Comparison of ENCODE assay signal across 1 cellular context in the genomic region with DNA sequence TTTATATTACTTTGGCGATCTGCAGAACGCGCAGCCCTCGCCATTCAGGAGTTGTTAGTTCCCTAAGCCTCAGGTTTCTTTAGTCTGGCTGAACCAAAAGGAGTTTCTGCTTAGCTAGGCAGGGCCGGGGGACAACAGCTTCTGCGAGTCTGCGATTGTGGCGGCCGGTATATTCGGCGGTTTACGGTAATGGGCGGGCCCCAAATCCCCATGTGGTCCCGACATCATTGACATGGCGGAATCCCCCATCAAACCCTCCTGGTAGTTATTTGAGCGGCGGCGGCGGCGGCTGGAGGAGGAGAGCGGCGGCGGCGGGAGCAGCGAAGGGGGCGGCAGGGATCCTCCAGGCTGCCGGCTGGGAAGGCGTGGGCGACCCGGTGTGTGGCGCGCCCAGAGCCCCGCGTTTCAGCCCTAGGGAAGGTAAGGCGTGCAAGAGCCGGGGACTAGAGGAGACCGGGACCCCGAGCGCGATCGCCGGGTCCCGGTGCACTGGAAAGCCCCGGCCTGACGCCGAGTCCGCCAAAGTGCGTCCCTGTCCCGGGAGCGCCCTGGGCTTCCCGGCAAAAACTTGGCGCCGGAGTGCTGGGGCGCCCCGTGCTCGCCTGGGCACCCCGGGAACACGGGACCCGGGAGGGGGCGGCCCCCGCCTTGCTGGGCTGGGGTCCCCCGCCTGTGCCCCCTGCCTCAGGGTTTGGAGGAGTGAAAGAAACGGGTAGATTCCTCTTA.
TF ChIP-seq lines count a peak whose summit lies in the region.

A gene (plus strand): TSS at position 227 of the 726 bp plus-strand sequence. CDS start 72,902 bp downstream, outside the sequence.

TF ChIP-seq in HepG2, 621 proteins besides CTCF, POLR2A, EP300 and RAD21 (continued from another document and continues in another):
- TF ChIP-seq NRL (CRISPR knock-in tag; IDR thresholded peaks at IDR 0.05; ENCODE audit: borderline replicate concordance) (no peak; the same call in 1 of the 2 replicates), ZNF251 (CRISPR knock-in tag; IDR thresholded peaks at IDR 0.05) (no peak), NR2F2 (IDR thresholded peaks at IDR 0.05; ENCODE audit: borderline replicate concordance, low read depth) (peak; percentile 69; the same call in 1 of the 2 replicates), ZIK1 (CRISPR knock-in tag; IDR thresholded peaks at IDR 0.05; ENCODE audit: borderline replicate concordance, low read depth) (no peak), ZNF232 (CRISPR knock-in tag; IDR thresholded peaks at IDR 0.05; ENCODE audit: borderline replicate concordance) (no peak), SMC3 (IDR thresholded peaks at IDR 0.05; ENCODE audit: low read length) (peak; percentile 44; the same call in 1 of the 2 replicates), CEBPB (IDR thresholded peaks at IDR 0.05; ENCODE audit: borderline replicate concordance, low read depth, low read length) (no peak), KDM6A (CRISPR knock-in tag; IDR thresholded peaks at IDR 0.05; ENCODE audit: low read depth) (no peak), ZNF274 (CRISPR knock-in tag; IDR thresholded peaks at IDR 0.05) (peak; percentile 77; the same call in 1 of the 2 replicates), MAF1 (CRISPR knock-in tag; IDR thresholded peaks at IDR 0.05; ENCODE audit: borderline replicate concordance) (no peak; the same call in 1 of the 2 replicates), CENPT (CRISPR knock-in tag; IDR thresholded peaks at IDR 0.05; ENCODE audit: low read depth) (no peak), ZNF3 (CRISPR knock-in tag; IDR thresholded peaks at IDR 0.05) (no peak), CREB1 (IDR thresholded peaks at IDR 0.05) (no peak), CREB1 (CRISPR knock-in tag; IDR thresholded peaks at IDR 0.05) (peak; percentile 68), SP1 (IDR thresholded peaks at IDR 0.05) (no peak), SP1 (CRISPR knock-in tag; IDR thresholded peaks at IDR 0.05) (peak; percentile 93), SMYD3 (CRISPR knock-in tag; IDR thresholded peaks at IDR 0.05) (0 out of 2 replicates have a peak, but pooled peaks have one; percentile 65), ZNF20 (CRISPR knock-in tag; IDR thresholded peaks at IDR 0.05) (no peak), RXRA (CRISPR knock-in tag; IDR thresholded peaks at IDR 0.05) (peak; percentile 12; the same call in 1 of the 2 replicates), MEIS2 (CRISPR knock-in tag; IDR thresholded peaks at IDR 0.05) (peak; percentile 85), ZNF556 (CRISPR knock-in tag; IDR thresholded peaks at IDR 0.05; ENCODE audit: borderline replicate concordance) (no peak), MED1 (CRISPR knock-in tag; IDR thresholded peaks at IDR 0.05) (peak; percentile 95), ZBTB42 (CRISPR knock-in tag; IDR thresholded peaks at IDR 0.05) (peak; percentile 86; the same call in 1 of the 2 replicates), ZNF7 (CRISPR knock-in tag; IDR thresholded peaks at IDR 0.05) (no peak), ZNF121 (CRISPR knock-in tag; IDR thresholded peaks at IDR 0.05) (peak; percentile 53; the same call in 1 of the 2 replicates), HMG20B (CRISPR knock-in tag; conservative IDR thresholded peaks at IDR 0.05) (no peak), ZNF382 (CRISPR knock-in tag; IDR thresholded peaks at IDR 0.05; ENCODE audit: borderline replicate concordance) (no peak), ZNF607 (CRISPR knock-in tag; IDR thresholded peaks at IDR 0.05; ENCODE audit: borderline replicate concordance) (no peak; the same call in none of the 2 replicates), JUN (CRISPR knock-in tag; IDR thresholded peaks at IDR 0.05) (no peak), EZH2 (conservative IDR thresholded peaks at IDR 0.05; ENCODE audit: low read depth, low read length) (no peak), ZNF451 (CRISPR knock-in tag; IDR thresholded peaks at IDR 0.05) (no peak), PHF5A (CRISPR knock-in tag; IDR thresholded peaks at IDR 0.05; ENCODE audit: low read depth, unreplicated experiment) (no peak), PCBP2 (optimal IDR thresholded peaks at IDR 0.05; ENCODE audit: low read depth, low read length, poor library complexity, severe bottlenecking) (no peak), ZNF747 (CRISPR knock-in tag; IDR thresholded peaks at IDR 0.05; ENCODE audit: borderline replicate concordance) (peak; percentile 39; the same call in 1 of the 2 replicates), ZNF260 (CRISPR knock-in tag; IDR thresholded peaks at IDR 0.05; ENCODE audit: borderline replicate concordance, low read depth) (no peak), EED (CRISPR knock-in tag; IDR thresholded peaks at IDR 0.05) (peak; percentile 82), ZNF775 (CRISPR knock-in tag; IDR thresholded peaks at IDR 0.05; ENCODE audit: borderline replicate concordance) (no peak), SPEN (CRISPR knock-in tag; IDR thresholded peaks at IDR 0.05; ENCODE audit: low read depth) (peak; percentile 43; the same call in 1 of the 2 replicates), NFIB (CRISPR knock-in tag; IDR thresholded peaks at IDR 0.05; ENCODE audit: borderline replicate concordance) (no peak)
- TF ChIP-seq, protein P1, sequence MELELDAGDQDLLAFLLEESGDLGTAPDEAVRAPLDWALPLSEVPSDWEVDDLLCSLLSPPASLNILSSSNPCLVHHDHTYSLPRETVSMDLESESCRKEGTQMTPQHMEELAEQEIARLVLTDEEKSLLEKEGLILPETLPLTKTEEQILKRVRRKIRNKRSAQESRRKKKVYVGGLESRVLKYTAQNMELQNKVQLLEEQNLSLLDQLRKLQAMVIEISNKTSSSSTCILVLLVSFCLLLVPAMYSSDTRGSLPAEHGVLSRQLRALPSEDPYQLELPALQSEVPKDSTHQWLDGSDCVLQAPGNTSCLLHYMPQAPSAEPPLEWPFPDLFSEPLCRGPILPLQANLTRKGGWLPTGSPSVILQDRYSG (CRISPR knock-in tag; IDR thresholded peaks at IDR 0.05): no peak
- TF ChIP-seq, protein P2, sequence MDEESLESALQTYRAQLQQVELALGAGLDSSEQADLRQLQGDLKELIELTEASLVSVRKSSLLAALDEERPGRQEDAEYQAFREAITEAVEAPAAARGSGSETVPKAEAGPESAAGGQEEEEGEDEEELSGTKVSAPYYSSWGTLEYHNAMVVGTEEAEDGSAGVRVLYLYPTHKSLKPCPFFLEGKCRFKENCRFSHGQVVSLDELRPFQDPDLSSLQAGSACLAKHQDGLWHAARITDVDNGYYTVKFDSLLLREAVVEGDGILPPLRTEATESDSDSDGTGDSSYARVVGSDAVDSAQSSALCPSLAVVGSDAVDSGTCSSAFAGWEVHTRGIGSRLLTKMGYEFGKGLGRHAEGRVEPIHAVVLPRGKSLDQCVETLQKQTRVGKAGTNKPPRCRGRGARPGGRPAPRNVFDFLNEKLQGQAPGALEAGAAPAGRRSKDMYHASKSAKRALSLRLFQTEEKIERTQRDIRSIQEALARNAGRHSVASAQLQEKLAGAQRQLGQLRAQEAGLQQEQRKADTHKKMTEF (CRISPR knock-in tag; IDR thresholded peaks at IDR 0.05): peak; percentile 84
- TF ChIP-seq, protein P3, sequence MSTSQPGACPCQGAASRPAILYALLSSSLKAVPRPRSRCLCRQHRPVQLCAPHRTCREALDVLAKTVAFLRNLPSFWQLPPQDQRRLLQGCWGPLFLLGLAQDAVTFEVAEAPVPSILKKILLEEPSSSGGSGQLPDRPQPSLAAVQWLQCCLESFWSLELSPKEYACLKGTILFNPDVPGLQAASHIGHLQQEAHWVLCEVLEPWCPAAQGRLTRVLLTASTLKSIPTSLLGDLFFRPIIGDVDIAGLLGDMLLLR (CRISPR knock-in tag; IDR thresholded peaks at IDR 0.05): 0 out of 2 replicates have a peak, but pooled peaks have one; percentile 33
- TF ChIP-seq, protein P4, sequence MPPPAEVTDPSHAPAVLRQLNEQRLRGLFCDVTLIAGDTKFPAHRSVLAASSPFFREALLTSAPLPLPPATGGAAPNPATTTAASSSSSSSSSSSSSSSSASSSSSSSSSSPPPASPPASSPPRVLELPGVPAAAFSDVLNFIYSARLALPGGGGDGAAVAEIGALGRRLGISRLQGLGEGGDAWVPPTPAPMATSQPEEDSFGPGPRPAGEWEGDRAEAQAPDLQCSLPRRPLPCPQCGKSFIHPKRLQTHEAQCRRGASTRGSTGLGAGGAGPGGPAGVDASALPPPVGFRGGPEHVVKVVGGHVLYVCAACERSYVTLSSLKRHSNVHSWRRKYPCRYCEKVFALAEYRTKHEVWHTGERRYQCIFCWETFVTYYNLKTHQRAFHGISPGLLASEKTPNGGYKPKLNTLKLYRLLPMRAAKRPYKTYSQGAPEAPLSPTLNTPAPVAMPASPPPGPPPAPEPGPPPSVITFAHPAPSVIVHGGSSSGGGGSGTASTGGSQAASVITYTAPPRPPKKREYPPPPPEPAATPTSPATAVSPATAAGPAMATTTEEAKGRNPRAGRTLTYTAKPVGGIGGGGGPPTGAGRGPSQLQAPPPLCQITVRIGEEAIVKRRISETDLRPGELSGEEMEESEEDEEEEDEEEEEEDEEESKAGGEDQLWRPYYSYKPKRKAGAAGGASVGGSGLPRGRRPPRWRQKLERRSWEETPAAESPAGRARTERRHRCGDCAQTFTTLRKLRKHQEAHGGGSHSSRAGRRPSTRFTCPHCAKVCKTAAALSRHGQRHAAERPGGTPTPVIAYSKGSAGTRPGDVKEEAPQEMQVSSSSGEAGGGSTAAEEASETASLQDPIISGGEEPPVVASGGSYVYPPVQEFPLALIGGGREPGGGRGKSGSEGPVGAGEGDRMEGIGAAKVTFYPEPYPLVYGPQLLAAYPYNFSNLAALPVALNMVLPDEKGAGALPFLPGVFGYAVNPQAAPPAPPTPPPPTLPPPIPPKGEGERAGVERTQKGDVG (CRISPR knock-in tag; IDR thresholded peaks at IDR 0.05; ENCODE audit: borderline replicate concordance): no peak; the same call in 1 of the 2 replicates
- TF ChIP-seq, protein P5, sequence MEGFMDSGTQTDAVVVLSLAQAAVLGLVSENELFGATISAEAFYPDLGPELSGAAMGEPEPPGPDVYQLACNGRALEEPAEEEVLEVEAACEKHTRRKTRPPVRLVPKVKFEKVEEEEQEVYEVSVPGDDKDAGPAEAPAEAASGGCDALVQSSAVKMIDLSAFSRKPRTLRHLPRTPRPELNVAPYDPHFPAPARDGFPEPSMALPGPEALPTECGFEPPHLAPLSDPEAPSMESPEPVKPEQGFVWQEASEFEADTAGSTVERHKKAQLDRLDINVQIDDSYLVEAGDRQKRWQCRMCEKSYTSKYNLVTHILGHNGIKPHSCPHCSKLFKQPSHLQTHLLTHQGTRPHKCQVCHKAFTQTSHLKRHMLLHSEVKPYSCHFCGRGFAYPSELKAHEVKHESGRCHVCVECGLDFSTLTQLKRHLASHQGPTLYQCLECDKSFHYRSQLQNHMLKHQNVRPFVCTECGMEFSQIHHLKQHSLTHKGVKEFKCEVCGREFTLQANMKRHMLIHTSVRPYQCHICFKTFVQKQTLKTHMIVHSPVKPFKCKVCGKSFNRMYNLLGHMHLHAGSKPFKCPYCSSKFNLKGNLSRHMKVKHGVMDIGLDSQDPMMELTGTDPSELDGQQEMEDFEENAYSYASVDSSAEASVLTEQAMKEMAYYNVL (CRISPR knock-in tag; IDR thresholded peaks at IDR 0.05; ENCODE audit: borderline replicate concordance): no peak; the same call in 1 of the 2 replicates
- TF ChIP-seq, protein P6, sequence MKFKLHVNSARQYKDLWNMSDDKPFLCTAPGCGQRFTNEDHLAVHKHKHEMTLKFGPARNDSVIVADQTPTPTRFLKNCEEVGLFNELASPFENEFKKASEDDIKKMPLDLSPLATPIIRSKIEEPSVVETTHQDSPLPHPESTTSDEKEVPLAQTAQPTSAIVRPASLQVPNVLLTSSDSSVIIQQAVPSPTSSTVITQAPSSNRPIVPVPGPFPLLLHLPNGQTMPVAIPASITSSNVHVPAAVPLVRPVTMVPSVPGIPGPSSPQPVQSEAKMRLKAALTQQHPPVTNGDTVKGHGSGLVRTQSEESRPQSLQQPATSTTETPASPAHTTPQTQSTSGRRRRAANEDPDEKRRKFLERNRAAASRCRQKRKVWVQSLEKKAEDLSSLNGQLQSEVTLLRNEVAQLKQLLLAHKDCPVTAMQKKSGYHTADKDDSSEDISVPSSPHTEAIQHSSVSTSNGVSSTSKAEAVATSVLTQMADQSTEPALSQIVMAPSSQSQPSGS (CRISPR knock-in tag; IDR thresholded peaks at IDR 0.05): peak; percentile 48; the same call in 1 of the 2 replicates
- TF ChIP-seq, protein P7, sequence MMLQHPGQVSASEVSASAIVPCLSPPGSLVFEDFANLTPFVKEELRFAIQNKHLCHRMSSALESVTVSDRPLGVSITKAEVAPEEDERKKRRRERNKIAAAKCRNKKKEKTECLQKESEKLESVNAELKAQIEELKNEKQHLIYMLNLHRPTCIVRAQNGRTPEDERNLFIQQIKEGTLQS (CRISPR knock-in tag; IDR thresholded peaks at IDR 0.05): no peak
- TF ChIP-seq, protein P8, sequence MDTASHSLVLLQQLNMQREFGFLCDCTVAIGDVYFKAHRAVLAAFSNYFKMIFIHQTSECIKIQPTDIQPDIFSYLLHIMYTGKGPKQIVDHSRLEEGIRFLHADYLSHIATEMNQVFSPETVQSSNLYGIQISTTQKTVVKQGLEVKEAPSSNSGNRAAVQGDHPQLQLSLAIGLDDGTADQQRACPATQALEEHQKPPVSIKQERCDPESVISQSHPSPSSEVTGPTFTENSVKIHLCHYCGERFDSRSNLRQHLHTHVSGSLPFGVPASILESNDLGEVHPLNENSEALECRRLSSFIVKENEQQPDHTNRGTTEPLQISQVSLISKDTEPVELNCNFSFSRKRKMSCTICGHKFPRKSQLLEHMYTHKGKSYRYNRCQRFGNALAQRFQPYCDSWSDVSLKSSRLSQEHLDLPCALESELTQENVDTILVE (CRISPR knock-in tag; IDR thresholded peaks at IDR 0.05): no peak
- TF ChIP-seq, protein P9, sequence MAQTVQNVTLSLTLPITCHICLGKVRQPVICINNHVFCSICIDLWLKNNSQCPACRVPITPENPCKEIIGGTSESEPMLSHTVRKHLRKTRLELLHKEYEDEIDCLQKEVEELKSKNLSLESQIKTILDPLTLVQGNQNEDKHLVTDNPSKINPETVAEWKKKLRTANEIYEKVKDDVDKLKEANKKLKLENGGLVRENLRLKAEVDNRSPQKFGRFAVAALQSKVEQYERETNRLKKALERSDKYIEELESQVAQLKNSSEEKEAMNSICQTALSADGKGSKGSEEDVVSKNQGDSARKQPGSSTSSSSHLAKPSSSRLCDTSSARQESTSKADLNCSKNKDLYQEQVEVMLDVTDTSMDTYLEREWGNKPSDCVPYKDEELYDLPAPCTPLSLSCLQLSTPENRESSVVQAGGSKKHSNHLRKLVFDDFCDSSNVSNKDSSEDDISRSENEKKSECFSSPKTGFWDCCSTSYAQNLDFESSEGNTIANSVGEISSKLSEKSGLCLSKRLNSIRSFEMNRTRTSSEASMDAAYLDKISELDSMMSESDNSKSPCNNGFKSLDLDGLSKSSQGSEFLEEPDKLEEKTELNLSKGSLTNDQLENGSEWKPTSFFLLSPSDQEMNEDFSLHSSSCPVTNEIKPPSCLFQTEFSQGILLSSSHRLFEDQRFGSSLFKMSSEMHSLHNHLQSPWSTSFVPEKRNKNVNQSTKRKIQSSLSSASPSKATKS (CRISPR knock-in tag; IDR thresholded peaks at IDR 0.05): no peak; the same call in 1 of the 2 replicates
